1 cellular context compared by ENCODE assay signal in the genomic region with DNA sequence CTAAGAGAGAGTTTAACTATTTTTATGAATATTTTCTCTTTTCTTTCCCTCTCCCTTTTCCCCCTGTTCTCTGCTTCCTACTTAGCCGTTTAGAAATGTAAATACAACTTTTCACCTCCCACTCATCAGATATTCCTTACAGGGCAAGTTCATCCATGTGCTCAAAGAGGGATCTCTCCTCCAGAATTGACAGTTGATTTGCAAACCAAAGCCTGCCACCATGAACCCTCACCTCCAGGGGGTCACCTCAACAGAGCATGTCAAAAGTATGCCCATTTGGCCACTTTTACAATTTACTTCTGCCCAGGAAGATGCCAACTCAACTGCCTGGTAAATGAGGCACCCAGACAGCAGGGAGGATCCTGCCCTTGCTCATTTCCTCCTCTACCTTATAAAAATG.
TF ChIP-seq lines count a peak whose summit lies in the region.

No MANE protein-coding gene starts in this region.

TF ChIP-seq in HepG2, 621 proteins besides CTCF, POLR2A, EP300 and RAD21 (continued from another document):
- TF ChIP-seq, protein P1, sequence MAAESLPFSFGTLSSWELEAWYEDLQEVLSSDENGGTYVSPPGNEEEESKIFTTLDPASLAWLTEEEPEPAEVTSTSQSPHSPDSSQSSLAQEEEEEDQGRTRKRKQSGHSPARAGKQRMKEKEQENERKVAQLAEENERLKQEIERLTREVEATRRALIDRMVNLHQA (CRISPR knock-in tag; IDR thresholded peaks at IDR 0.05), result no peak
- TF ChIP-seq NFKBIZ (CRISPR knock-in tag; IDR thresholded peaks at IDR 0.05) (no peak), HCFC1 (IDR thresholded peaks at IDR 0.05; ENCODE audit: low read depth, low read length) (no peak), HIVEP1 (CRISPR knock-in tag; IDR thresholded peaks at IDR 0.05) (no peak), BORCS8-MEF2B (CRISPR knock-in tag; IDR thresholded peaks at IDR 0.05) (no peak), MBD4 (IDR thresholded peaks at IDR 0.05; ENCODE audit: borderline replicate concordance, low read length) (no peak), FOXJ3 (CRISPR knock-in tag; IDR thresholded peaks at IDR 0.05; ENCODE audit: borderline replicate concordance) (no peak), ZSCAN20 (CRISPR knock-in tag; IDR thresholded peaks at IDR 0.05; ENCODE audit: borderline replicate concordance) (no peak), TGIF2 (CRISPR knock-in tag; IDR thresholded peaks at IDR 0.05) (no peak)
- TF ChIP-seq, protein P2, sequence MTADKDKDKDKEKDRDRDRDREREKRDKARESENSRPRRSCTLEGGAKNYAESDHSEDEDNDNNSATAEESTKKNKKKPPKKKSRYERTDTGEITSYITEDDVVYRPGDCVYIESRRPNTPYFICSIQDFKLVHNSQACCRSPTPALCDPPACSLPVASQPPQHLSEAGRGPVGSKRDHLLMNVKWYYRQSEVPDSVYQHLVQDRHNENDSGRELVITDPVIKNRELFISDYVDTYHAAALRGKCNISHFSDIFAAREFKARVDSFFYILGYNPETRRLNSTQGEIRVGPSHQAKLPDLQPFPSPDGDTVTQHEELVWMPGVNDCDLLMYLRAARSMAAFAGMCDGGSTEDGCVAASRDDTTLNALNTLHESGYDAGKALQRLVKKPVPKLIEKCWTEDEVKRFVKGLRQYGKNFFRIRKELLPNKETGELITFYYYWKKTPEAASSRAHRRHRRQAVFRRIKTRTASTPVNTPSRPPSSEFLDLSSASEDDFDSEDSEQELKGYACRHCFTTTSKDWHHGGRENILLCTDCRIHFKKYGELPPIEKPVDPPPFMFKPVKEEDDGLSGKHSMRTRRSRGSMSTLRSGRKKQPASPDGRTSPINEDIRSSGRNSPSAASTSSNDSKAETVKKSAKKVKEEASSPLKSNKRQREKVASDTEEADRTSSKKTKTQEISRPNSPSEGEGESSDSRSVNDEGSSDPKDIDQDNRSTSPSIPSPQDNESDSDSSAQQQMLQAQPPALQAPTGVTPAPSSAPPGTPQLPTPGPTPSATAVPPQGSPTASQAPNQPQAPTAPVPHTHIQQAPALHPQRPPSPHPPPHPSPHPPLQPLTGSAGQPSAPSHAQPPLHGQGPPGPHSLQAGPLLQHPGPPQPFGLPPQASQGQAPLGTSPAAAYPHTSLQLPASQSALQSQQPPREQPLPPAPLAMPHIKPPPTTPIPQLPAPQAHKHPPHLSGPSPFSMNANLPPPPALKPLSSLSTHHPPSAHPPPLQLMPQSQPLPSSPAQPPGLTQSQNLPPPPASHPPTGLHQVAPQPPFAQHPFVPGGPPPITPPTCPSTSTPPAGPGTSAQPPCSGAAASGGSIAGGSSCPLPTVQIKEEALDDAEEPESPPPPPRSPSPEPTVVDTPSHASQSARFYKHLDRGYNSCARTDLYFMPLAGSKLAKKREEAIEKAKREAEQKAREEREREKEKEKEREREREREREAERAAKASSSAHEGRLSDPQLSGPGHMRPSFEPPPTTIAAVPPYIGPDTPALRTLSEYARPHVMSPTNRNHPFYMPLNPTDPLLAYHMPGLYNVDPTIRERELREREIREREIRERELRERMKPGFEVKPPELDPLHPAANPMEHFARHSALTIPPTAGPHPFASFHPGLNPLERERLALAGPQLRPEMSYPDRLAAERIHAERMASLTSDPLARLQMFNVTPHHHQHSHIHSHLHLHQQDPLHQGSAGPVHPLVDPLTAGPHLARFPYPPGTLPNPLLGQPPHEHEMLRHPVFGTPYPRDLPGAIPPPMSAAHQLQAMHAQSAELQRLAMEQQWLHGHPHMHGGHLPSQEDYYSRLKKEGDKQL (CRISPR knock-in tag; IDR thresholded peaks at IDR 0.05; ENCODE audit: low read depth), result no peak
- TF ChIP-seq, protein P3, sequence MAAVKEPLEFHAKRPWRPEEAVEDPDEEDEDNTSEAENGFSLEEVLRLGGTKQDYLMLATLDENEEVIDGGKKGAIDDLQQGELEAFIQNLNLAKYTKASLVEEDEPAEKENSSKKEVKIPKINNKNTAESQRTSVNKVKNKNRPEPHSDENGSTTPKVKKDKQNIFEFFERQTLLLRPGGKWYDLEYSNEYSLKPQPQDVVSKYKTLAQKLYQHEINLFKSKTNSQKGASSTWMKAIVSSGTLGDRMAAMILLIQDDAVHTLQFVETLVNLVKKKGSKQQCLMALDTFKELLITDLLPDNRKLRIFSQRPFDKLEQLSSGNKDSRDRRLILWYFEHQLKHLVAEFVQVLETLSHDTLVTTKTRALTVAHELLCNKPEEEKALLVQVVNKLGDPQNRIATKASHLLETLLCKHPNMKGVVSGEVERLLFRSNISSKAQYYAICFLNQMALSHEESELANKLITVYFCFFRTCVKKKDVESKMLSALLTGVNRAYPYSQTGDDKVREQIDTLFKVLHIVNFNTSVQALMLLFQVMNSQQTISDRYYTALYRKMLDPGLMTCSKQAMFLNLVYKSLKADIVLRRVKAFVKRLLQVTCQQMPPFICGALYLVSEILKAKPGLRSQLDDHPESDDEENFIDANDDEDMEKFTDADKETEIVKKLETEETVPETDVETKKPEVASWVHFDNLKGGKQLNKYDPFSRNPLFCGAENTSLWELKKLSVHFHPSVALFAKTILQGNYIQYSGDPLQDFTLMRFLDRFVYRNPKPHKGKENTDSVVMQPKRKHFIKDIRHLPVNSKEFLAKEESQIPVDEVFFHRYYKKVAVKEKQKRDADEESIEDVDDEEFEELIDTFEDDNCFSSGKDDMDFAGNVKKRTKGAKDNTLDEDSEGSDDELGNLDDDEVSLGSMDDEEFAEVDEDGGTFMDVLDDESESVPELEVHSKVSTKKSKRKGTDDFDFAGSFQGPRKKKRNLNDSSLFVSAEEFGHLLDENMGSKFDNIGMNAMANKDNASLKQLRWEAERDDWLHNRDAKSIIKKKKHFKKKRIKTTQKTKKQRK (IDR thresholded peaks at IDR 0.05; ENCODE audit: low read length), result no peak
